ENCODE assay signal across 9 cellular contexts in genomic region chr7:33185786-33186185, GRCh38. TPM values are rescaled to one million over a fixed set of nuclear protein-coding genes. Genes with fewer than 3 reads are reported as not detected.
DNase-seq lines count a peak whose midpoint lies in the region; ATAC-seq and TF ChIP-seq lines count a peak whose summit lies in the region.
"Had no signal": no experiment of that assay in that cellular context is flagged by ENCODE, and none has a peak within 500 bp of the region (broad histone marks: within the 10 kb centered on the region; RNA-seq: fewer than 3 reads in every experiment).

No MANE protein-coding gene starts in this region.

- no peak overlapping the region for H3K4me3 ChIP-seq in A673 (ENCODE audit: low read depth, low read length, poor library complexity, severe bottlenecking)
- no peak overlapping the region for H3K4me3 ChIP-seq in GM06990 (replicated peaks; ENCODE audit: low read depth, low read length)
- no peak overlapping the region for H3K4me3 ChIP-seq in WI38 (ENCODE audit: low read depth, low read length)
- H3K4me3 ChIP-seq: HAP-1 had no signal

- DNase-seq in A673 (ENCODE audit: low spot score), result peak; percentile 67
- no peak for DNase-seq in GM06990 (ENCODE audit: extremely low read depth, insufficient read length)
- peak; percentile 58 for DNase-seq in NCI-H2029 treated with DMSO at 0.1 percent for 48 hours (lab: John Stamatoyannopoulos, UW)
- DNase-seq in hepatic stellate cell (ENCODE audit: low spot score), result peak; percentile 30
- DNase-seq in superior temporal gyrus (ENCODE audit: extremely low spot score), result peak; percentile 80
- DNase-seq in stimulated activated CD4-positive, alpha-beta T cell treated with anti-CD3 and anti-CD28 coated beads, Interleukin-2, amount 100 ng/mL, for 48 hours, result no peak

- H3K27me3 ChIP-seq in A673 (replicated peaks; ENCODE audit: insufficient read depth, low read depth, low read length, poor library complexity), result no peaks in the 10 kb centered on the region
- H3K27me3 ChIP-seq in GM06990 (replicated peaks; ENCODE audit: control insufficient read depth, insufficient read depth, low read length), result no peaks in the 10 kb centered on the region

- H3K9me3 ChIP-seq in A673 (ENCODE audit: low read depth, low read length, poor library complexity, severe bottlenecking), result no peaks in the 10 kb centered on the region
- H3K9me3 ChIP-seq: HAP-1 had no signal

- BruUV-seq in A673 (replicated peaks; lab: Mats Ljungman, UMichigan), result no TSS peak

- H3K36me3 ChIP-seq in A673 (ENCODE audit: insufficient read depth, low read length, poor library complexity, severe bottlenecking) (no peaks in the 10 kb centered on the region), GM06990 (ENCODE audit: control insufficient read depth, insufficient read depth, low read length) (no peaks in the 10 kb centered on the region)
- H3K36me3 ChIP-seq: HAP-1 had no signal

- H3K4me1 ChIP-seq in A673 (ENCODE audit: insufficient read depth, low read length, poor library complexity, severe bottlenecking), result peaks cover 6% of the 10 kb centered on the region
- H3K4me1 ChIP-seq: HAP-1 had no signal

- no peak overlapping the region for H3K27ac ChIP-seq in A673 (ENCODE audit: low read depth, low read length, poor library complexity, severe bottlenecking)

- intact Hi-C loops in A673 (cut with micrococcal nuclease; ENCODE audit: unreplicated experiment), result loop anchor here (5.0 kb wide), 1 partner anchor 747 kb away; no protein-coding TSS in a partner anchor

- POLR2A ChIA-PET in A673 (lab: Charles Lee; ENCODE audit: low non-redundant PET), result no interaction called here

- ATAC-seq in HG02884 (IDR thresholded peaks at IDR 0.05; ENCODE audit: unreplicated experiment), result peak; percentile 72

- CTCF ChIA-PET in A673 (lab: Charles Lee), result interaction anchor here (0.6 to 1.0 kb wide), 3 partner anchors 746 to 1243 kb away, joined by 11 to 16 read pairs (median 16); no protein-coding TSS in a partner anchor

- TF ChIP-seq CTCF in A673 (conservative IDR thresholded peaks at IDR 0.05; ENCODE audit: low read depth, low read length), result peak; percentile 83
- TF ChIP-seq CTCF in GM06990 (IDR thresholded peaks at IDR 0.05; ENCODE audit: insufficient read depth, low read length, poor library complexity, severe bottlenecking), result peak; percentile 57
- peak; percentile 40; the same call in 1 of the 2 replicates for TF ChIP-seq CTCF in WI38 (IDR thresholded peaks at IDR 0.05; ENCODE audit: low read depth, low read length)

RNA-seq across cellular contexts. Expression of gene BBS9, which starts 56.4 kb away (rescaled TPM):
- total RNA-seq in A673 (2021), result 9.0 and 9.4 TPM in 2 replicates

Comparison
In these comparisons a context has a peak if more than half of its experiments do, and no peak if none do; other contexts are left out.
1. DNase-seq: peak in A673 (single experiment), NCI-H2029 treated with DMSO at 0.1 percent for 48 hours (single experiment), hepatic stellate cell (single experiment) and superior temporal gyrus (single experiment); none in GM06990 (single experiment) and stimulated activated CD4-positive, alpha-beta T cell treated with anti-CD3 and anti-CD28 coated beads, Interleukin-2, amount 100 ng/mL, for 48 hours (0 of 2).
2. Peak in every context shown above with its lines, with median percentiles within 50 percentile points of each other: CTCF ChIP-seq.